Comparison of ENCODE assay signal across 1 cellular context in genomic region chr5:176837707-176838115, GRCh38.
TF ChIP-seq lines count a peak whose summit lies in the region.

No MANE protein-coding gene starts in this region.

TF ChIP-seq in K562, 482 proteins besides CTCF, POLR2A, EP300 and RAD21 (continued from another document and continues in another):
- TF ChIP-seq HES1 (IDR thresholded peaks at IDR 0.05; ENCODE audit: low read depth) = no peak
- peak; percentile 99 for TF ChIP-seq ZNF282 (CRISPR knock-in tag; IDR thresholded peaks at IDR 0.05)
- no peak for TF ChIP-seq TOE1 (IDR thresholded peaks at IDR 0.05; ENCODE audit: borderline replicate concordance)
- TF ChIP-seq TOE1 (CRISPR knock-in tag; IDR thresholded peaks at IDR 0.05; ENCODE audit: borderline replicate concordance, low read depth) = peak; percentile 100
- TF ChIP-seq IRF9 (tag; IDR thresholded peaks at IDR 0.05) = no peak
- no peak for TF ChIP-seq THRAP3 (IDR thresholded peaks at IDR 0.05; ENCODE audit: borderline replicate concordance)
- TF ChIP-seq YY1 (IDR thresholded peaks at IDR 0.05; ENCODE audit: borderline replicate concordance in 1 of 3, control insufficient read depth in 1 of 3, extremely low read depth in 1 of 3, insufficient read depth in 3 of 3, insufficient read length in 1 of 3, insufficient replicate concordance in 2 of 3, low read depth in 1 of 3, low read length in 2 of 3) = peak in 1 of 3 experiments; percentile 51
- no peak for TF ChIP-seq EWSR1 (IDR thresholded peaks at IDR 0.05; ENCODE audit: borderline replicate concordance, low read depth, partially characterized antibody)
- TF ChIP-seq MTA1 (IDR thresholded peaks at IDR 0.05; ENCODE audit: borderline replicate concordance) = no peak
- peak; percentile 72; the same call in 1 of the 2 replicates for TF ChIP-seq ZNF41 (CRISPR knock-in tag; conservative IDR thresholded peaks at IDR 0.05)
- no peak for TF ChIP-seq ZBTB7A (IDR thresholded peaks at IDR 0.05; ENCODE audit: borderline replicate concordance, control insufficient read depth, low read depth, low read length)
- peak; percentile 100 for TF ChIP-seq ATF6 (CRISPR knock-in tag; IDR thresholded peaks at IDR 0.05)
- TF ChIP-seq ZNF175 (CRISPR knock-in tag; IDR thresholded peaks at IDR 0.05; ENCODE audit: low read depth) = peak; percentile 97
- TF ChIP-seq MCM3 (IDR thresholded peaks at IDR 0.05) = no peak
- peak in 1 of 2 experiments; percentile 100 for TF ChIP-seq AFF1 (IDR thresholded peaks at IDR 0.05; ENCODE audit: low read depth in 1 of 2, partially characterized antibody in 2 of 2)
- TF ChIP-seq GATA2 (CRISPR knock-in tag; IDR thresholded peaks at IDR 0.05) = peak; percentile 72
- no peak for TF ChIP-seq ZNF780A (CRISPR knock-in tag; IDR thresholded peaks at IDR 0.05)
- peak; percentile 79 for TF ChIP-seq ATF1 (CRISPR knock-in tag; IDR thresholded peaks at IDR 0.05)
- peak; percentile 53 for TF ChIP-seq ATF1 (tag; IDR thresholded peaks at IDR 0.05)
- TF ChIP-seq CBX8 (IDR thresholded peaks at IDR 0.05; ENCODE audit: borderline replicate concordance, extremely low read depth, low read depth, low read length, poor library complexity, severe bottlenecking) = no peak
- TF ChIP-seq ELK1 (CRISPR knock-in tag; IDR thresholded peaks at IDR 0.05) = peak; percentile 33; the same call in 1 of the 2 replicates
- TF ChIP-seq KAT7 (CRISPR knock-in tag; IDR thresholded peaks at IDR 0.05; ENCODE audit: borderline replicate concordance) = peak; percentile 99
- TF ChIP-seq HNRNPH1 (optimal IDR thresholded peaks at IDR 0.05; ENCODE audit: low read depth, low read length) = no peak
- no peak for TF ChIP-seq NRF1 (conservative IDR thresholded peaks at IDR 0.05 in 1 of 2, IDR thresholded peaks at IDR 0.05 in 1 of 2)
- TF ChIP-seq ETV1 (tag; conservative IDR thresholded peaks at IDR 0.05; ENCODE audit: low read depth) = peak; percentile 46; the same call in 1 of the 2 replicates
- TF ChIP-seq GATAD2A (IDR thresholded peaks at IDR 0.05) = no peak
- TF ChIP-seq PRMT5 (CRISPR knock-in tag; IDR thresholded peaks at IDR 0.05) = peak; percentile 99
- TF ChIP-seq TCF7 (IDR thresholded peaks at IDR 0.05; ENCODE audit: borderline replicate concordance) = no peak
- no peak for TF ChIP-seq ZNF384 (IDR thresholded peaks at IDR 0.05; ENCODE audit: low read depth, low read length)
- TF ChIP-seq STAT6 (CRISPR knock-in tag; IDR thresholded peaks at IDR 0.05) = peak; percentile 89; the same call in 1 of the 2 replicates
- no peak for TF ChIP-seq MEIS2 (IDR thresholded peaks at IDR 0.05; ENCODE audit: partially characterized antibody)
- no peak for TF ChIP-seq XRCC3 (IDR thresholded peaks at IDR 0.05)
- no peak for TF ChIP-seq CLOCK (CRISPR knock-in tag; IDR thresholded peaks at IDR 0.05; ENCODE audit: borderline replicate concordance)
- TF ChIP-seq NKRF (IDR thresholded peaks at IDR 0.05; ENCODE audit: borderline replicate concordance) = peak; percentile 96
- TF ChIP-seq TRIM28 (IDR thresholded peaks at IDR 0.05) = no peak
- TF ChIP-seq GTF2E2 (tag; IDR thresholded peaks at IDR 0.05) = no peak
- TF ChIP-seq OTX1 (CRISPR knock-in tag; IDR thresholded peaks at IDR 0.05) = 0 out of 2 replicates have a peak, but pooled peaks have one; percentile 11
- no peak for TF ChIP-seq TCFL5 (CRISPR knock-in tag; conservative IDR thresholded peaks at IDR 0.05)
- TF ChIP-seq HNRNPL (IDR thresholded peaks at IDR 0.05; ENCODE audit: low read depth, low read length) = no peak
- peak; percentile 99 for TF ChIP-seq NR1H2 (CRISPR knock-in tag; IDR thresholded peaks at IDR 0.05)
- TF ChIP-seq USF2 (CRISPR knock-in tag; IDR thresholded peaks at IDR 0.05) = peak; percentile 82
- peak; percentile 43; the same call in 1 of the 2 replicates for TF ChIP-seq TEAD4 (IDR thresholded peaks at IDR 0.05; ENCODE audit: low read length)
- TF ChIP-seq TEAD4 (CRISPR knock-in tag; IDR thresholded peaks at IDR 0.05; ENCODE audit: borderline replicate concordance) = peak; percentile 98
